ENCODE assay signal across 24 cellular contexts in the genomic region with DNA sequence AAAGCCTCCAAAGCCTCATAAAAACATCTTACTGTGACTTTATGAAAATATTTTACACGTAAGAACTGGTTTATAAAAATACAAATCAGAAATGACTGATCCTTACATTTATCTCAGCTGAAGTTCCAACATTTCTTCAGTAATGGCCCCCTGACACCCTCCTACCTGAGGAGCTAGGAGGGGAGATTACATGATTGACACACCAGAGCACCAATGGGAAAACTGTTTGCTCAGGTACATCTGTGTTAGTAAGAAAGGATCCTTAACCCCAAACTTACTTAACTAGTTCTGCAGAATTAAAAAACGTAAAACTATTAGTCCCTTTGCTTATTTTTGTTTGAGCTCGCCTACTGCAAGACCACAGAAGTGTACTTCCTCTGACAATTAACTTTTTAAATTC. TPM values are rescaled to one million over a fixed set of nuclear protein-coding genes. Genes with fewer than 3 reads are reported as not detected.
DNase-seq lines count a peak whose midpoint lies in the region; ATAC-seq, FAIRE-seq and TF ChIP-seq lines count a peak whose summit lies in the region.
"Had no signal": no experiment of that assay in that cellular context is flagged by ENCODE, and none has a peak within 500 bp of the region (broad histone marks: within the 10 kb centered on the region; RNA-seq: fewer than 3 reads in every experiment).

No MANE protein-coding gene starts in this region.

- ATAC-seq in SK-N-SH treated with all-trans-retinoic acid at 6 μM for 48 hours (no peak), GM18868 (IDR thresholded peaks at IDR 0.05; ENCODE audit: unreplicated experiment) (no peak)
- ATAC-seq: gastroesophageal sphincter; stimulated activated memory B cell treated with anti-CD40 and anti-IgM and Interleukin-4, amounts not matched to agents 10 μg/mL and 1 μg/mL and 100 μg/mL, for 72 hours had no signal

- H3K23ac ChIP-seq in H1 (ENCODE audit: insufficient read length): no peak overlapping the region

- CTCF ChIA-PET in SK-N-SH (lab: Yijun Ruan, JAX): no interaction called here
- CTCF ChIA-PET in H1 (lab: Charles Lee; ENCODE audit: partially characterized antibody): interaction anchor here (0.6 to 2.4 kb wide), 8 partner anchors 10 to 624 kb away, joined by 3 to 15 read pairs (median 4); partner anchors contain the start of gene ENOSF1

- H2AFZ ChIP-seq in SK-N-SH (ENCODE audit: low read depth) (no peak overlapping the region), H1 (ENCODE audit: low read length) (no peak overlapping the region), neural progenitor cell (replicated peaks) (no peak overlapping the region)

- TF ChIP-seq CTCF in SK-N-SH (IDR thresholded peaks at IDR 0.05): no peak
- no peak for TF ChIP-seq CTCF in H1 (IDR thresholded peaks at IDR 0.05; ENCODE audit: control extremely low read depth in 1 of 3, insufficient read depth in 1 of 3, low read depth in 1 of 3, low read length in 3 of 3)
- TF ChIP-seq CTCF in neural progenitor cell (IDR thresholded peaks at IDR 0.05): no peak

- H3K27ac Mint-ChIP-seq in neural progenitor cell: no peak overlapping the region
- H3K27ac Mint-ChIP-seq: activated naive CD4-positive, alpha-beta T cell treated with anti-CD3 and anti-CD28 coated beads, Interleukin-2, amount 50 U/mL, for 24 hours; nephron; stimulated activated memory B cell treated with anti-CD40 and anti-IgM and Interleukin-4, amounts not matched to agents 10 μg/mL and 1 μg/mL and 100 μg/mL, for 72 hours had no signal

- H2BK15ac ChIP-seq in H1 (ENCODE audit: low read length): no peak overlapping the region

- no peak overlapping the region for H3K27ac ChIP-seq in SK-N-SH (ENCODE audit: low read depth in 2 of 2, low read length in 1 of 2)
- no peak overlapping the region for H3K27ac ChIP-seq in H1 (ENCODE audit: low read depth, low read length)
- H3K27ac ChIP-seq in neural progenitor cell: no peak overlapping the region
- H3K27ac ChIP-seq: C4-2B, gastroesophageal sphincter, upper lobe of left lung had no signal

- no peaks in the 10 kb centered on the region; a peak in 1 of 4 replicates for H3K4me1 ChIP-seq in SK-N-SH (ENCODE audit: control insufficient read depth in 1 of 2, insufficient read depth in 2 of 2, low read depth in 1 of 2, low read length in 1 of 2)
- peaks cover 7 to 19% (median 11%) of the 10 kb centered on the region in 4 experiments for H3K4me1 ChIP-seq in H1 (replicated peaks in 1 of 4; ENCODE audit: control insufficient read depth in 3 of 4, insufficient read depth in 4 of 4, low read length in 3 of 4)
- H3K4me1 ChIP-seq in neural progenitor cell: peaks cover 18% of the 10 kb centered on the region
- H3K4me1 ChIP-seq: gastroesophageal sphincter, upper lobe of left lung had no signal

- H4K20me1 ChIP-seq in SK-N-SH (ENCODE audit: insufficient read depth): no peaks in the 10 kb centered on the region
- H4K20me1 ChIP-seq in H1 (replicated peaks in 1 of 2; ENCODE audit: control insufficient read depth in 1 of 2, insufficient read depth in 2 of 2, low read length in 2 of 2): peaks cover 4 to 9% of the 10 kb centered on the region in 2 experiments
- peaks cover 63% of the 10 kb centered on the region for H4K20me1 ChIP-seq in neural progenitor cell (ENCODE audit: low read depth)

- H4K5ac ChIP-seq in H1 (ENCODE audit: insufficient read length, low read depth, low read length): no peak overlapping the region

- H3K79me2 ChIP-seq in SK-N-SH (ENCODE audit: insufficient read depth) (no peaks in the 10 kb centered on the region), H1 (ENCODE audit: control insufficient read depth in 1 of 2, insufficient read depth in 2 of 2, low read length in 2 of 2) (no peaks in the 10 kb centered on the region), neural progenitor cell (ENCODE audit: low read depth) (no peaks in the 10 kb centered on the region)

- H3K4me2 ChIP-seq in SK-N-SH (no peak overlapping the region), H1 (ENCODE audit: insufficient read depth in 1 of 2, low read depth in 2 of 2, low read length in 2 of 2) (peak overlapping the region; percentile 35 to 47; a peak in 2 of 4 replicates), neural progenitor cell (peak overlapping the region; percentile 78)

- peaks cover 9% of the 10 kb centered on the region for H3K36me3 Mint-ChIP-seq in neural progenitor cell

- TF ChIP-seq RAD21 in SK-N-SH (IDR thresholded peaks at IDR 0.05; ENCODE audit: low read length) (no peak), H1 (IDR thresholded peaks at IDR 0.05 in 1 of 2, conservative IDR thresholded peaks at IDR 0.05 in 1 of 2; ENCODE audit: low read depth in 2 of 2, low read length in 2 of 2) (no peak)

- no peak overlapping the region for H4K91ac ChIP-seq in H1 (replicated peaks; ENCODE audit: insufficient read length, low read length)

- POLR2A ChIA-PET in SK-N-SH (lab: Yijun Ruan, JAX): no interaction called here
- POLR2A ChIA-PET in H1 (lab: Charles Lee; ENCODE audit: partially characterized antibody): interaction anchor here (0.6 to 1.3 kb wide), 4 partner anchors 18 to 418 kb away, joined by 3 to 6 read pairs (median 3); partner anchors contain the start of gene THOC1

- H4K8ac ChIP-seq in H1 (ENCODE audit: extremely low read depth, insufficient read depth, low read length): no peak overlapping the region

- 95% methylated on average over 3 of the region's 3 CpGs for WGBS in SK-N-SH (ENCODE audit: low lambda C conversion rate)
- WGBS in H1 (ENCODE audit: extremely low coverage in 1 of 2, insufficient coverage in 1 of 2, insufficient read length in 1 of 2, insufficient replicate concordance in 2 of 2, low coverage in 1 of 2, low lambda C conversion rate in 2 of 2, missing lambda C conversion rate in 1 of 2), 2 experiments: 72% methylated on average over 3 of the region's 3 CpGs; no CpG with 5 or more reads in 1 of the 2 experiments

- no peaks in the 10 kb centered on the region for H3K79me1 ChIP-seq in H1 (ENCODE audit: low read depth, low read length)

- peaks cover 0 to 9% of the 10 kb centered on the region in 2 experiments for H3K36me3 ChIP-seq in SK-N-SH (replicated peaks in 1 of 2; ENCODE audit: control insufficient read depth in 1 of 2, insufficient read depth in 2 of 2, low read length in 1 of 2)
- peaks cover 6 to 22% (median 15%) of the 10 kb centered on the region in 4 experiments; a peak in 7 of 8 replicates for H3K36me3 ChIP-seq in H1 (ENCODE audit: control insufficient read depth in 2 of 4, insufficient read depth in 4 of 4, low read length in 3 of 4)
- no peaks in the 10 kb centered on the region for H3K36me3 ChIP-seq in neural progenitor cell

- H3K4me3 ChIP-seq in SK-N-SH (ENCODE audit: low read depth in 2 of 2, low read length in 1 of 2): no peak overlapping the region
- H3K4me3 ChIP-seq in H1 (ENCODE audit: extremely low read depth in 1 of 4, insufficient read depth in 2 of 4, low read depth in 3 of 4, low read length in 4 of 4): peak overlapping the region in 1 of 4 experiments; percentile 7; a peak in 3 of 8 replicates
- H3K4me3 ChIP-seq in neural progenitor cell: no peak overlapping the region
- H3K4me3 ChIP-seq: gastroesophageal sphincter, upper lobe of left lung had no signal

- H3K9me3 ChIP-seq in SK-N-SH (no peaks in the 10 kb centered on the region), H1 (ENCODE audit: insufficient read depth in 2 of 2, low read depth in 1 of 2, low read length in 1 of 2) (no peaks in the 10 kb centered on the region), neural progenitor cell (ENCODE audit: low read depth) (no peaks in the 10 kb centered on the region)
- H3K9me3 ChIP-seq: gastroesophageal sphincter, upper lobe of left lung had no signal

- H2BK120ac ChIP-seq in H1 (replicated peaks; ENCODE audit: low read depth, low read length): no peak overlapping the region

- H3K4ac ChIP-seq in H1 (replicated peaks; ENCODE audit: insufficient read length, low read depth, low read length): no peak overlapping the region

- no peaks in the 10 kb centered on the region for H3K9me3 Mint-ChIP-seq in neural progenitor cell
- H3K9me3 Mint-ChIP-seq: activated naive CD4-positive, alpha-beta T cell treated with anti-CD3 and anti-CD28 coated beads, Interleukin-2, amount 50 U/mL, for 24 hours; nephron; stimulated activated memory B cell treated with anti-CD40 and anti-IgM and Interleukin-4, amounts not matched to agents 10 μg/mL and 1 μg/mL and 100 μg/mL, for 72 hours had no signal

- no peak overlapping the region for H2BK5ac ChIP-seq in H1 (ENCODE audit: low read depth, low read length)

- peaks cover 2% of the 10 kb centered on the region; the same call in 1 of the 2 replicates for H3K23me2 ChIP-seq in H1 (ENCODE audit: low read depth, low read length)

- no peak for TF ChIP-seq POLR2A in H1 (IDR thresholded peaks at IDR 0.05; ENCODE audit: control extremely low read depth in 1 of 2, low read depth in 2 of 2, low read length in 2 of 2)

- FAIRE-seq in H1 (lab: Jason Lieb, UNC): no peak
- FAIRE-seq: H54 had no signal

- peaks cover 32% of the 10 kb centered on the region for H3K4me1 Mint-ChIP-seq in neural progenitor cell
- H3K4me1 Mint-ChIP-seq: stimulated activated memory B cell treated with anti-CD40 and anti-IgM and Interleukin-4, amounts not matched to agents 10 μg/mL and 1 μg/mL and 100 μg/mL, for 72 hours had no signal

- H3K4me3 Mint-ChIP-seq in neural progenitor cell: peak overlapping the region; percentile 6
- H3K4me3 Mint-ChIP-seq: activated naive CD4-positive, alpha-beta T cell treated with anti-CD3 and anti-CD28 coated beads, Interleukin-2, amount 50 U/mL, for 24 hours; nephron; stimulated activated memory B cell treated with anti-CD40 and anti-IgM and Interleukin-4, amounts not matched to agents 10 μg/mL and 1 μg/mL and 100 μg/mL, for 72 hours had no signal

- no peak overlapping the region for H2BK20ac ChIP-seq in H1 (ENCODE audit: low read length)

- no peaks in the 10 kb centered on the region for H3K9me2 ChIP-seq in SK-N-SH

- H3K18ac ChIP-seq in H1 (ENCODE audit: extremely low read depth, low read length): no peak overlapping the region

- no peak overlapping the region for H2BK12ac ChIP-seq in H1 (ENCODE audit: low read depth, low read length)

- no peak overlapping the region for H3K56ac ChIP-seq in H1 (replicated peaks; ENCODE audit: insufficient read length, low read depth, low read length)

- no peak for DNase-seq in SK-N-SH
- DNase-seq in NCI-H69 (lab: John Stamatoyannopoulos, UW): peak; percentile 23
- DNase-seq in H1 (ENCODE audit: low read depth in 1 of 2, low spot score in 2 of 2): no peak
- DNase-seq in neural progenitor cell (ENCODE audit: low spot score): peak; percentile 38
- no peak for DNase-seq in amniotic stem cell (lab: John Stamatoyannopoulos, UW)
- no peak for DNase-seq in EL
- DNase-seq: activated CD4-positive, CD25-positive, alpha-beta regulatory T cell treated with anti-CD3 and anti-CD28 coated beads, Interleukin-2, amount 50 U/mL, for 72 hours; activated T-cell treated with anti-CD3 and anti-CD28 coated beads for 4 hours; amygdala; COR-L47; DND-41; hippocampal formation; NCI-H1105; NCI-H187; NCI-H2171; upper lobe of left lung had no signal

- H3K9ac ChIP-seq in SK-N-SH (no peak overlapping the region), H1 (replicated peaks in 1 of 4; ENCODE audit: extremely low read depth in 1 of 4, low read depth in 3 of 4, low read length in 3 of 4) (no peak overlapping the region), neural progenitor cell (no peak overlapping the region)

- H3K27me3 ChIP-seq in SK-N-SH (ENCODE audit: insufficient read depth): no peaks in the 10 kb centered on the region
- peaks cover 0 to 4% (median 0%) of the 10 kb centered on the region in 4 experiments; a peak in 3 of 7 replicates for H3K27me3 ChIP-seq in H1 (replicated peaks in 1 of 4; ENCODE audit: control insufficient read depth in 3 of 4, extremely low read depth in 1 of 4, insufficient read depth in 3 of 4, low read length in 3 of 4)
- H3K27me3 ChIP-seq in neural progenitor cell: peaks cover 68% of the 10 kb centered on the region
- H3K27me3 ChIP-seq: gastroesophageal sphincter, upper lobe of left lung had no signal

- H3K14ac ChIP-seq in H1 (ENCODE audit: insufficient read length): no peak overlapping the region

- peaks cover 7% of the 10 kb centered on the region for H3K27me3 Mint-ChIP-seq in neural progenitor cell (ENCODE audit: insufficient read depth, low read depth)
- H3K27me3 Mint-ChIP-seq: activated naive CD4-positive, alpha-beta T cell treated with anti-CD3 and anti-CD28 coated beads, Interleukin-2, amount 50 U/mL, for 24 hours; stimulated activated memory B cell treated with anti-CD40 and anti-IgM and Interleukin-4, amounts not matched to agents 10 μg/mL and 1 μg/mL and 100 μg/mL, for 72 hours had no signal

- TF ChIP-seq EP300 in SK-N-SH (IDR thresholded peaks at IDR 0.05; ENCODE audit: borderline replicate concordance in 1 of 2, low read depth in 1 of 2, low read length in 1 of 2) (no peak), H1 (IDR thresholded peaks at IDR 0.05; ENCODE audit: borderline replicate concordance in 1 of 2, low read depth in 2 of 2, low read length in 2 of 2) (no peak)

- H3F3A ChIP-seq in SK-N-SH (replicated peaks; ENCODE audit: insufficient read depth): no peaks in the 10 kb centered on the region
- H3F3A ChIP-seq in neural progenitor cell (ENCODE audit: low read depth): peaks cover 32% of the 10 kb centered on the region

- no peak overlapping the region for H2AK5ac ChIP-seq in H1 (ENCODE audit: low read depth, low read length)

RNA-seq across cellular contexts. Expression of gene ENOSF1, which starts 27.0 kb away (rescaled TPM):
- polyA plus RNA-seq in SK-N-SH (2012; rRNA removed): 23.3 and 25.9 TPM in 2 replicates
- polyA plus RNA-seq in SK-N-SH (2012; cell fraction: cytosol; rRNA removed): 11.0 and 12.9 TPM in 2 replicates
- polyA plus RNA-seq in SK-N-SH (2012; cell fraction: nucleus; rRNA removed): 126 and 148 TPM in 2 replicates
- 25.6 and 26.4 TPM in 2 replicates for total RNA-seq in H1 (2021; fragmentation: NEBNext Ultra II Directional; extraction: Animal tissue kit (Norgen Biotek cat#: 25700))
- polyA plus RNA-seq in H1 (2011; rRNA removed): 15.4 and 17.6 TPM in 2 replicates
- polyA plus RNA-seq in H1 (2011; cell fraction: cytosol; rRNA removed): 23.2 TPM
- polyA plus RNA-seq in H1 (2011; cell fraction: nucleus; rRNA removed): 76.0 TPM
- 27.7 to 38.4 TPM (median 34.8 TPM) in 4 replicates for polyA plus RNA-seq in H1 (2012, experiment 1 of 2)
- polyA plus RNA-seq in H1 (2012, experiment 2 of 2): 9.0 TPM
- polyA plus RNA-seq in H1 (2013, experiment 1 of 2): 15.4 TPM
- polyA plus RNA-seq in H1 (2013, experiment 2 of 2): 11.1 TPM
- polyA minus RNA-seq in H1 (2011; rRNA and poly(A)+ RNA removed): 36.7 and 42.8 TPM in 2 replicates
- 34.8 TPM for polyA minus RNA-seq in H1 (2011; cell fraction: cytosol; rRNA and poly(A)+ RNA removed)
- 66.9 TPM for polyA minus RNA-seq in H1 (2011; cell fraction: nucleus; rRNA and poly(A)+ RNA removed)
- total RNA-seq in neural progenitor cell (ENCODE audit: low replicate concordance): 20.2 and 29.7 TPM in 2 replicates

RNA-seq across cellular contexts. Expression of gene TYMS, which starts 28.0 kb away (rescaled TPM):
- polyA plus RNA-seq in SK-N-SH (2012; rRNA removed) (92.1 and 101 TPM in 2 replicates), H1 (2011; rRNA removed) (76.8 and 110 TPM in 2 replicates)
- polyA plus RNA-seq in SK-N-SH (2012; cell fraction: cytosol; rRNA removed): 106 and 113 TPM in 2 replicates
- 41.9 and 43.5 TPM in 2 replicates for polyA plus RNA-seq in SK-N-SH (2012; cell fraction: nucleus; rRNA removed)
- total RNA-seq in H1 (2021; fragmentation: NEBNext Ultra II Directional; extraction: Animal tissue kit (Norgen Biotek cat#: 25700)): 85.1 and 91.9 TPM in 2 replicates
- polyA plus RNA-seq in H1 (2011; cell fraction: cytosol; rRNA removed): 78.5 TPM
- 120 TPM for polyA plus RNA-seq in H1 (2011; cell fraction: nucleus; rRNA removed)
- polyA plus RNA-seq in H1 (2012, experiment 1 of 2): 99.4 to 132 TPM (median 113 TPM) in 4 replicates
- 51.6 TPM for polyA plus RNA-seq in H1 (2012, experiment 2 of 2)
- 58.5 TPM for polyA plus RNA-seq in H1 (2013, experiment 1 of 2)
- 58.9 TPM for polyA plus RNA-seq in H1 (2013, experiment 2 of 2)
- polyA minus RNA-seq in H1 (2011; rRNA and poly(A)+ RNA removed): 117 and 187 TPM in 2 replicates
- polyA minus RNA-seq in H1 (2011; cell fraction: cytosol; rRNA and poly(A)+ RNA removed): 74.1 TPM
- polyA minus RNA-seq in H1 (2011; cell fraction: nucleus; rRNA and poly(A)+ RNA removed): 26.6 TPM
- total RNA-seq in neural progenitor cell (ENCODE audit: low replicate concordance): 60.3 and 86.9 TPM in 2 replicates

Comparison
In these comparisons a context has a peak if more than half of its experiments do, and no peak if none do; other contexts are left out.
1. DNase-seq: peak in NCI-H69 (single experiment) and neural progenitor cell (single experiment); none in SK-N-SH (single experiment), H1 (0 of 2), amniotic stem cell (single experiment) and EL (single experiment).